In genomic region chr6:146357578-146358340, GRCh38 we compare ENCODE assay signal across 8 cellular contexts.
DNase-seq lines count a peak whose midpoint lies in the region; ATAC-seq and TF ChIP-seq lines count a peak whose summit lies in the region.

No MANE protein-coding gene starts in this region.

- H3K27ac Mint-ChIP-seq in activated T-helper 17 cell treated with anti-CD3 and anti-CD28 coated beads, Interleukin-2, amount 50 U/mL, for 72 hours: no peak overlapping the region

- H2BK15ac ChIP-seq in neuronal stem cell (ENCODE audit: low read length): no peak overlapping the region

- peak; percentile 92 for DNase-seq in AG10803 (ENCODE audit: low read depth)
- DNase-seq in neuronal stem cell (ENCODE audit: low spot score): no peak
- DNase-seq in NCI-H1436 (lab: John Stamatoyannopoulos, UW): no peak
- DNase-seq in lower leg skin (ENCODE audit: low spot score in 2 of 2): no peak

- H2BK12ac ChIP-seq in neuronal stem cell (ENCODE audit: low read length): no peak overlapping the region

- H3K14ac ChIP-seq in neuronal stem cell (ENCODE audit: low read length): no peak overlapping the region

- H3K9me3 ChIP-seq in neuronal stem cell (replicated peaks in 1 of 2; ENCODE audit: control insufficient read depth in 2 of 2, insufficient read depth in 1 of 2, low read depth in 1 of 2, low read length in 2 of 2): peaks cover 0 to 2% of the 10 kb centered on the region in 2 donors

- H3K27me3 ChIP-seq in neuronal stem cell (ENCODE audit: control insufficient read depth in 3 of 3, insufficient read depth in 3 of 3, low read depth in 1 of 3, low read length in 3 of 3): no peaks in the 10 kb centered on the region

- H3K79me1 ChIP-seq in neuronal stem cell (ENCODE audit: low read depth, low read length): no peaks in the 10 kb centered on the region

- H3K9ac ChIP-seq in neuronal stem cell (ENCODE audit: low read depth, low read length, poor library complexity): no peak overlapping the region

- TF ChIP-seq CTCF in AG10803 (conservative IDR thresholded peaks at IDR 0.05; ENCODE audit: low read length) (no peak), lower leg skin (IDR thresholded peaks at IDR 0.05) (no peak)

- H4K8ac ChIP-seq in neuronal stem cell (ENCODE audit: low read depth, low read length): no peak overlapping the region

- H3K4me2 ChIP-seq in neuronal stem cell (ENCODE audit: insufficient read depth, low read length, poor library complexity, severe bottlenecking): no peak overlapping the region

- peaks cover 2 to 4% of the 10 kb centered on the region in 2 donors for H3K4me1 ChIP-seq in neuronal stem cell (ENCODE audit: control insufficient read depth in 2 of 2, insufficient read depth in 1 of 2, low read depth in 1 of 2, low read length in 2 of 2)

- no peaks in the 10 kb centered on the region for H3K36me3 Mint-ChIP-seq in activated T-helper 17 cell treated with anti-CD3 and anti-CD28 coated beads, Interleukin-2, amount 50 U/mL, for 72 hours (ENCODE audit: low read depth)

- no peak for TF ChIP-seq POLR2A in lower leg skin (IDR thresholded peaks at IDR 0.05)

- H3K9me3 Mint-ChIP-seq in activated T-helper 17 cell treated with anti-CD3 and anti-CD28 coated beads, Interleukin-2, amount 50 U/mL, for 72 hours: no peaks in the 10 kb centered on the region

- no peak overlapping the region for H3K18ac ChIP-seq in neuronal stem cell (ENCODE audit: low read length)

- no peak overlapping the region for H3K23ac ChIP-seq in neuronal stem cell (ENCODE audit: low read depth, low read length, poor library complexity)

- no peak overlapping the region for H3K4me3 Mint-ChIP-seq in activated T-helper 17 cell treated with anti-CD3 and anti-CD28 coated beads, Interleukin-2, amount 50 U/mL, for 72 hours

- H3K27me3 Mint-ChIP-seq in activated T-helper 17 cell treated with anti-CD3 and anti-CD28 coated beads, Interleukin-2, amount 50 U/mL, for 72 hours: peaks cover 4% of the 10 kb centered on the region

- ATAC-seq in GM19452 (IDR thresholded peaks at IDR 0.05; ENCODE audit: unreplicated experiment): peak; percentile 54
- peak; percentile 41 for ATAC-seq in HG03558 (IDR thresholded peaks at IDR 0.05; ENCODE audit: extremely low read depth, unreplicated experiment)
- peak; percentile 79 for ATAC-seq in activated T-helper 17 cell treated with anti-CD3 and anti-CD28 coated beads, Interleukin-2, amount 50 U/mL, for 72 hours (replicated peaks)
- no peak for ATAC-seq in GM21825 (IDR thresholded peaks at IDR 0.05; ENCODE audit: unreplicated experiment)

- intact Hi-C loops in lower leg skin (cut with DNase I; ENCODE audit: low total_unique reads): no loop called here

- peak overlapping the region; percentile 46 for H3K4me3 ChIP-seq in AG10803 (ENCODE audit: low read length)
- H3K4me3 ChIP-seq in neuronal stem cell (ENCODE audit: low read length in 2 of 2): no peak overlapping the region
- no peak overlapping the region for H3K4me3 ChIP-seq in lower leg skin (ENCODE audit: low read depth, poor library complexity, severe bottlenecking)

- no CpG with 5 or more reads among the region's 7 CpGs for WGBS in neuronal stem cell (ENCODE audit: extremely low coverage in 2 of 2, insufficient read length in 2 of 2, insufficient replicate concordance in 1 of 2), 2 donors
- 40 to 49% methylated on average over 7 of the region's 7 CpGs for WGBS in lower leg skin, 2 donors

- no peak overlapping the region for H3K4ac ChIP-seq in neuronal stem cell (ENCODE audit: low read length)

- no peak overlapping the region for H2AK5ac ChIP-seq in neuronal stem cell (ENCODE audit: low read depth, low read length)

- H3K36me3 ChIP-seq in neuronal stem cell (replicated peaks in 1 of 2; ENCODE audit: control insufficient read depth in 2 of 2, insufficient read depth in 2 of 2, low read length in 2 of 2): no peaks in the 10 kb centered on the region

- no peak overlapping the region for H2BK120ac ChIP-seq in neuronal stem cell (ENCODE audit: low read depth, low read length)

- H3K4me1 Mint-ChIP-seq in activated T-helper 17 cell treated with anti-CD3 and anti-CD28 coated beads, Interleukin-2, amount 50 U/mL, for 72 hours: no peaks in the 10 kb centered on the region

- H2BK5ac ChIP-seq in neuronal stem cell (ENCODE audit: low read length): no peak overlapping the region

- H2AFZ ChIP-seq in neuronal stem cell (ENCODE audit: low read length): peak overlapping the region; percentile 36

- no peak overlapping the region for H3K27ac ChIP-seq in neuronal stem cell (replicated peaks; ENCODE audit: low read length)

- no peak overlapping the region for H4K91ac ChIP-seq in neuronal stem cell (ENCODE audit: low read depth, low read length, poor library complexity)
